In genomic region chr3:52453496-52454234, GRCh38 we compare ENCODE assay signal across 8 cellular contexts. TPM values are rescaled to one million over a fixed set of nuclear protein-coding genes. Genes with fewer than 3 reads are reported as not detected.
DNase-seq lines count a peak whose midpoint lies in the region; ATAC-seq, FAIRE-seq and TF ChIP-seq lines count a peak whose summit lies in the region.

TSS of gene TNNC1 (minus strand) at chr3:52454041. CDS start at chr3:52454015, 26 bp downstream.

- peaks cover 16% of the 10 kb centered on the region for H3K36me3 ChIP-seq in DND-41 (ENCODE audit: insufficient read depth, low read length)
- peaks cover 14% of the 10 kb centered on the region for H3K36me3 ChIP-seq in SJCRH30
- H3K36me3 ChIP-seq in fibroblast of lung (ENCODE audit: control insufficient read depth, insufficient read depth, low read length): peaks cover 3% of the 10 kb centered on the region
- H3K36me3 ChIP-seq in pancreas: no peaks in the 10 kb centered on the region

- DNase-seq in DND-41: no peak
- DNase-seq in SJCRH30: no peak
- no peak for DNase-seq in fibroblast of lung (ENCODE audit: low read depth in 2 of 2)
- peak in 1 of 6 donors; percentile 37 for DNase-seq in pancreas
- DNase-seq in stimulated activated CD4-positive, alpha-beta T cell treated with anti-CD3 and anti-CD28 coated beads, Interleukin-2, amount 100 ng/mL, for 24 hours: no peak
- DNase-seq in NCI-H2029 (lab: John Stamatoyannopoulos, UW): no peak
- no peak for DNase-seq in activated CD4-positive, CD25-positive, alpha-beta regulatory T cell (lab: John Stamatoyannopoulos, UW)

- H3K4me1 ChIP-seq in DND-41 (ENCODE audit: insufficient read depth, low read length): peaks cover 26% of the 10 kb centered on the region
- H3K4me1 ChIP-seq in SJCRH30: peaks cover 44% of the 10 kb centered on the region
- H3K4me1 ChIP-seq in fibroblast of lung (ENCODE audit: control insufficient read depth, extremely low read depth, insufficient read depth, low read length): peaks cover 7% of the 10 kb centered on the region
- H3K4me1 ChIP-seq in pancreas: peaks cover 6 to 20% (median 12%) of the 10 kb centered on the region in 3 donors

- TF ChIP-seq CTCF in DND-41 (IDR thresholded peaks at IDR 0.05; ENCODE audit: borderline replicate concordance, extremely low read depth, low read length, poor library complexity, severe bottlenecking) (no peak), fibroblast of lung (conservative IDR thresholded peaks at IDR 0.05 in 1 of 2, IDR thresholded peaks at IDR 0.05 in 1 of 2; ENCODE audit: low read depth in 1 of 2, low read length in 2 of 2) (no peak), pancreas (IDR thresholded peaks at IDR 0.05) (no peak)

- ATAC-seq in DND-41 (ENCODE audit: insufficient read depth, low read depth) (no peak), pancreas (no peak), GM18909 (IDR thresholded peaks at IDR 0.05; ENCODE audit: poor library complexity, unreplicated experiment) (no peak)

- H3K27me3 ChIP-seq in DND-41 (ENCODE audit: insufficient read depth, low read length, poor library complexity): no peaks in the 10 kb centered on the region
- no peaks in the 10 kb centered on the region for H3K27me3 ChIP-seq in SJCRH30
- no peaks in the 10 kb centered on the region for H3K27me3 ChIP-seq in fibroblast of lung (ENCODE audit: control insufficient read depth, insufficient read depth, low read length)
- H3K27me3 ChIP-seq in pancreas: no peaks in the 10 kb centered on the region

- H3K4me3 ChIP-seq in DND-41 (ENCODE audit: low read depth in 1 of 2, low read length in 2 of 2) (peak within 1 kb of the TSS in 1 of 2 experiments; percentile 94; a peak in 2 of 4 replicates), SJCRH30 (peak within 1 kb of the TSS; percentile 100), fibroblast of lung (replicated peaks in 1 of 4; ENCODE audit: control extremely low read depth in 1 of 4, insufficient read depth in 1 of 4, low read depth in 3 of 4, low read length in 4 of 4) (peak within 1 kb of the TSS in 2 of 4 experiments; percentile 67 to 89), pancreas (peak within 1 kb of the TSS in 3 of 4 donors; percentile 64 to 78 (median 77))

- H3K9ac ChIP-seq in DND-41 (ENCODE audit: low read depth, low read length) (peak within 1 kb of the TSS; percentile 97), fibroblast of lung (ENCODE audit: insufficient read depth, low read length) (no peak within 1 kb of the TSS)

- WGBS in pancreas, 2 donors: 70 to 73% methylated on average over 16 of the region's 16 CpGs

- intact Hi-C loops in pancreas (cut with DNase I): no loop called here

- peak within 1 kb of the TSS; percentile 99 for H2AFZ ChIP-seq in DND-41 (ENCODE audit: low read depth, low read length)
- H2AFZ ChIP-seq in fibroblast of lung (ENCODE audit: low read length): peak within 1 kb of the TSS; percentile 87

- 0 out of 2 replicates have a peak, but pooled peaks cover 7% of the 10 kb centered on the region for H4K20me1 ChIP-seq in DND-41 (ENCODE audit: insufficient read depth, low read length)
- H4K20me1 ChIP-seq in fibroblast of lung (ENCODE audit: control insufficient read depth, extremely low read depth, insufficient read depth, low read length): no peaks in the 10 kb centered on the region

- H3K9me3 ChIP-seq in DND-41 (ENCODE audit: insufficient read depth, low read length, severe bottlenecking) (no peaks in the 10 kb centered on the region), SJCRH30 (replicated peaks) (no peaks in the 10 kb centered on the region), fibroblast of lung (ENCODE audit: control insufficient read depth, insufficient read depth, low read depth, low read length) (no peaks in the 10 kb centered on the region), pancreas (no peaks in the 10 kb centered on the region)

- H3K79me2 ChIP-seq in DND-41 (ENCODE audit: insufficient read depth, low read length) (peaks cover 33% of the 10 kb centered on the region), fibroblast of lung (ENCODE audit: control insufficient read depth, insufficient read depth, low read length) (peaks cover 22% of the 10 kb centered on the region)

- peak within 1 kb of the TSS; percentile 96 for H3K27ac ChIP-seq in DND-41 (ENCODE audit: low read length)
- H3K27ac ChIP-seq in SJCRH30: no peak within 1 kb of the TSS
- no peak within 1 kb of the TSS for H3K27ac ChIP-seq in fibroblast of lung (ENCODE audit: insufficient read depth, low read length)
- H3K27ac ChIP-seq in pancreas: peak within 1 kb of the TSS; percentile 44 to 90 (median 81)

- H3K4me2 ChIP-seq in DND-41 (ENCODE audit: insufficient read depth, low read length) (peak within 1 kb of the TSS; percentile 85), fibroblast of lung (ENCODE audit: extremely low read depth, insufficient read depth, low read length) (no peak within 1 kb of the TSS)

- no peak for FAIRE-seq in pancreas (lab: Jason Lieb, UNC)

RNA-seq across cellular contexts. Expression of gene TNNC1, which starts in this region (rescaled TPM):
- 8.5 and 10.5 TPM in 2 replicates for total RNA-seq in SJCRH30 (2014; rRNA removed; shearing (Covaris generic))
- 0.33 and 0.51 TPM in 2 replicates for total RNA-seq in fibroblast of lung
- polyA plus RNA-seq in fibroblast of lung: 0.69 and 0.89 TPM in 2 replicates
- polyA plus RNA-seq in fibroblast of lung (2012): 0.70 and 1.3 TPM in 2 replicates
- polyA minus RNA-seq in fibroblast of lung (ENCODE audit: low replicate concordance): not detected in 2 replicates
- total RNA-seq in pancreas: 1 to 10 TPM in 3 of 6 donors, under 1 TPM in 3; 0.40 to 3.2 (median 1.1) TPM
- polyA plus RNA-seq in pancreas: 1 to 10 TPM; 5.9 to 6.3 TPM

Comparison
In these comparisons a context has a peak if more than half of its experiments do, and no peak if none do; other contexts are left out.
1. H3K27ac ChIP-seq: peak in DND-41 (single experiment) and pancreas (4 of 4); none in SJCRH30 (single experiment) and fibroblast of lung (single experiment).